18 cellular contexts compared by ENCODE assay signal in the genomic region with DNA sequence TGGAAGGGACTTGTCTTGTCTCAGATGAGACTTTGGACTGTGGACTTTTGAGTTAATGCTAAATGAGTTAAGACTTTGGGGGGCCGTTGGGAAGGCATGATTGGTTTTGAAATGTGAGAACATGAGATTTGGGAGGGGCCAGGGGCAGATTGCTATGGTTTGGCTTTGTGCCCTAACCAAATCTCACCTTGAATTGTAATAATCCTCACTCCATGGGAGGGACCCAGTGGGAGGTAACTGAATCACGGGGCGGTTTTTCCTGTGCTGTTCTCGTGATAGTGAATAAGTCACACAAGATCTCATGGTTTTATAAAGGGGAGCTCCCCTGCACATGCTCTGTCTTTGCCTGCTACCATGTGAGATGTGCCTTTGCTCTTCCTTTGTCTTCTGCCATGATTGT.
DNase-seq lines count a peak whose midpoint lies in the region; ATAC-seq and TF ChIP-seq lines count a peak whose summit lies in the region.
"Had no signal": no experiment of that assay in that cellular context is flagged by ENCODE, and none has a peak within 500 bp of the region (broad histone marks: within the 10 kb centered on the region; RNA-seq: fewer than 3 reads in every experiment).

No MANE protein-coding gene starts in this region.

- DNase-seq in Caki2 (ENCODE audit: low read depth): peak; percentile 26
- DNase-seq in choroid plexus epithelial cell (ENCODE audit: low read depth): peak; percentile 35
- peak; percentile 53 for DNase-seq in left lobe of liver (ENCODE audit: low spot score)
- DNase-seq in sciatic nerve (ENCODE audit: low spot score): no peak
- no peak for DNase-seq in NCI-H1048 (lab: John Stamatoyannopoulos, UW)
- DNase-seq: CD8-positive, alpha-beta T cell; DMS 273 treated with DMSO at 0.1 percent for 48 hours; DMS53; GDM1; GOT3; H7; IMR-90; KBM-7 had no signal

- no peaks in the 10 kb centered on the region; a peak in 1 of 3 replicates for H3K36me3 ChIP-seq in HEK293 (ENCODE audit: control insufficient read depth in 2 of 2, insufficient read depth in 1 of 2, low read length in 2 of 2)

- CTCF ChIA-PET in HEK293 (lab: Yijun Ruan, JAX): no interaction called here

- H3K4me3 ChIP-seq in HEK293 (ENCODE audit: low read depth, low read length) (no peak overlapping the region), choroid plexus epithelial cell (ENCODE audit: low read depth, low read length) (no peak overlapping the region)
- H3K4me3 ChIP-seq: BLaER1 treated with 17β-estradiol and CSF1 and Interleukin-3, amounts not matched to agents 10 nM and 100 nM had no signal

- intact Hi-C loops in sciatic nerve (cut with DNase I): no loop called here

- no peaks in the 10 kb centered on the region for H3K9me3 ChIP-seq in HEK293 (ENCODE audit: control insufficient read depth, insufficient read depth, low read depth, low read length)

- no peak overlapping the region for H3K27ac ChIP-seq in HEK293 (ENCODE audit: extremely low read depth, low read depth, low read length)
- H3K27ac ChIP-seq: BLaER1 treated with 17β-estradiol and CSF1 and Interleukin-3, amounts not matched to agents 10 nM and 100 nM had no signal

- in situ Hi-C loops in Caki2 (cut with HindIII; ENCODE audit: low pct_unique_long_range_greater_than_20kb, low sequenced_read_pairs): no loop called here

- ATAC-seq in left lobe of liver (peak; percentile 37), sciatic nerve (no peak), GM18909 (IDR thresholded peaks at IDR 0.05; ENCODE audit: poor library complexity, unreplicated experiment) (no peak), HG02588 (IDR thresholded peaks at IDR 0.05; ENCODE audit: unreplicated experiment) (no peak)
- ATAC-seq: CD8-positive, alpha-beta T cell; HCT116 had no signal

- H3K4me1 ChIP-seq in HEK293 (ENCODE audit: control insufficient read depth, insufficient read depth, low read length): no peaks in the 10 kb centered on the region

- TF ChIP-seq CTCF in HEK293 (tag by site-specific recombination; IDR thresholded peaks at IDR 0.05): no peak
- no peak for TF ChIP-seq CTCF in choroid plexus epithelial cell (conservative IDR thresholded peaks at IDR 0.05; ENCODE audit: low read depth, low read length)

- POLR2A ChIA-PET in HEK293 (lab: Yijun Ruan, JAX): no interaction called here

TF ChIP-seq in HEK293, 187 proteins besides CTCF, POLR2A, EP300 and RAD21:
- TF ChIP-seq GLIS1 (tag by site-specific recombination; IDR thresholded peaks at IDR 0.05): peak; percentile 50; the same call in 1 of the 2 replicates
- TF ChIP-seq, protein P1, sequence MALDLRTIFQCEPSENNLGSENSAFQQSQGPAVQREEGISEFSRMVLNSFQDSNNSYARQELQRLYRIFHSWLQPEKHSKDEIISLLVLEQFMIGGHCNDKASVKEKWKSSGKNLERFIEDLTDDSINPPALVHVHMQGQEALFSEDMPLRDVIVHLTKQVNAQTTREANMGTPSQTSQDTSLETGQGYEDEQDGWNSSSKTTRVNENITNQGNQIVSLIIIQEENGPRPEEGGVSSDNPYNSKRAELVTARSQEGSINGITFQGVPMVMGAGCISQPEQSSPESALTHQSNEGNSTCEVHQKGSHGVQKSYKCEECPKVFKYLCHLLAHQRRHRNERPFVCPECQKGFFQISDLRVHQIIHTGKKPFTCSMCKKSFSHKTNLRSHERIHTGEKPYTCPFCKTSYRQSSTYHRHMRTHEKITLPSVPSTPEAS (tag by site-specific recombination; IDR thresholded peaks at IDR 0.05): no peak

Comparison
In these comparisons a context has a peak if more than half of its experiments do, and no peak if none do; other contexts are left out.
1. DNase-seq: peak in Caki2 (single experiment), choroid plexus epithelial cell (single experiment) and left lobe of liver (single experiment); none in sciatic nerve (single experiment) and NCI-H1048 (single experiment).